8 cellular contexts compared by ENCODE assay signal in genomic region chrX:46837543-46838481, GRCh38. TPM values are rescaled to one million over a fixed set of nuclear protein-coding genes. Genes with fewer than 3 reads are reported as not detected.
DNase-seq lines count a peak whose midpoint lies in the region; ATAC-seq and TF ChIP-seq lines count a peak whose summit lies in the region.

No MANE protein-coding gene starts in this region.

- peak overlapping the region; percentile 46 to 99 (median 80) for H3K4me3 ChIP-seq in heart left ventricle
- H3K4me3 ChIP-seq in ascending aorta, result peak overlapping the region; percentile 69 to 75
- peak overlapping the region; percentile 79 for H3K4me3 ChIP-seq in thymus (ENCODE audit: low read length)

- H3K36me3 ChIP-seq in heart left ventricle (no peaks in the 10 kb centered on the region), ascending aorta (no peaks in the 10 kb centered on the region), thymus (ENCODE audit: control insufficient read depth, insufficient read depth) (no peaks in the 10 kb centered on the region)

- DNase-seq in heart left ventricle, result no peak
- DNase-seq in Right ventricle myocardium superior, result no peak
- peak; percentile 8 for DNase-seq in NCI-H226
- DNase-seq in ascending aorta (ENCODE audit: low spot score in 2 of 2), result no peak
- peak; percentile 54 for DNase-seq in kidney tubule cell (ENCODE audit: low spot score)
- no peak for DNase-seq in NCI-H2171 (lab: John Stamatoyannopoulos, UW)

- peaks cover 0 to 27% (median 5%) of the 10 kb centered on the region in 12 donors for H3K4me1 ChIP-seq in heart left ventricle
- peaks cover 0 to 8% of the 10 kb centered on the region in 2 donors for H3K4me1 ChIP-seq in ascending aorta
- H3K4me1 ChIP-seq in thymus (ENCODE audit: control insufficient read depth, insufficient read depth, low read length), result no peaks in the 10 kb centered on the region

- intact Hi-C loops in heart left ventricle (cut with DNase I) (no loop called here), Right ventricle myocardium superior (cut with DNase I) (no loop called here), ascending aorta (cut with DNase I) (loop anchor here (2.0 to 5.0 kb wide), 3 partner anchors 75 to 294 kb away; partner anchors contain the start of genes JADE3 and SLC9A7)

- H3K27me3 ChIP-seq in heart left ventricle (peaks cover 0 to 3% (median 0%) of the 10 kb centered on the region in 9 donors), ascending aorta (no peaks in the 10 kb centered on the region), thymus (ENCODE audit: control insufficient read depth, insufficient read depth) (no peaks in the 10 kb centered on the region)

- ATAC-seq in heart left ventricle, result peak in 1 of 4 donors; percentile 6
- no peak for ATAC-seq in Right ventricle myocardium superior (ENCODE audit: poor library complexity)
- ATAC-seq in HG02840 (IDR thresholded peaks at IDR 0.05; ENCODE audit: low FRiP score, unreplicated experiment), result no peak

- WGBS in heart left ventricle, 4 donors, result 3 to 46% (median 17%) methylated on average over 20 of the region's 20 CpGs
- WGBS in thymus, result under 1% methylated on average over 20 of the region's 20 CpGs

- H3K9me3 ChIP-seq in heart left ventricle (no peaks in the 10 kb centered on the region), ascending aorta (no peaks in the 10 kb centered on the region), thymus (ENCODE audit: control insufficient read depth) (no peaks in the 10 kb centered on the region)

- H3K27ac ChIP-seq in heart left ventricle (peak overlapping the region; percentile 72 to 93 (median 87)), ascending aorta (peak overlapping the region; percentile 79 to 88), thymus (ENCODE audit: low read depth) (peak overlapping the region; percentile 88)

- TF ChIP-seq POLR2A in heart left ventricle (IDR thresholded peaks at IDR 0.05), result no peak

- TF ChIP-seq CTCF in heart left ventricle (IDR thresholded peaks at IDR 0.05) (no peak), ascending aorta (IDR thresholded peaks at IDR 0.05) (no peak)

RNA-seq across cellular contexts. Expression of gene RP2, which starts 1.0 kb away (rescaled TPM):
- total RNA-seq in heart left ventricle, result 1 to 10 TPM; 2.4 to 9.0 (median 3.6) TPM
- polyA plus RNA-seq in heart left ventricle, result 1 to 10 TPM; 1.8 to 4.5 TPM
- total RNA-seq in Right ventricle myocardium superior, result 2.8 TPM
- total RNA-seq in ascending aorta, result 6.6 TPM
- polyA plus RNA-seq in thymus, result 8.5 TPM

Comparison
In these comparisons a context has a peak if more than half of its experiments do, and no peak if none do; other contexts are left out.
1. DNase-seq: peak in NCI-H226 (single experiment) and kidney tubule cell (single experiment); none in heart left ventricle (0 of 5), Right ventricle myocardium superior (single experiment), ascending aorta (0 of 2) and NCI-H2171 (single experiment).
2. Peak in every context shown above with its lines, with median percentiles within 50 percentile points of each other: H3K27ac ChIP-seq and H3K4me3 ChIP-seq.